17 cellular contexts compared by ENCODE assay signal in the genomic region with DNA sequence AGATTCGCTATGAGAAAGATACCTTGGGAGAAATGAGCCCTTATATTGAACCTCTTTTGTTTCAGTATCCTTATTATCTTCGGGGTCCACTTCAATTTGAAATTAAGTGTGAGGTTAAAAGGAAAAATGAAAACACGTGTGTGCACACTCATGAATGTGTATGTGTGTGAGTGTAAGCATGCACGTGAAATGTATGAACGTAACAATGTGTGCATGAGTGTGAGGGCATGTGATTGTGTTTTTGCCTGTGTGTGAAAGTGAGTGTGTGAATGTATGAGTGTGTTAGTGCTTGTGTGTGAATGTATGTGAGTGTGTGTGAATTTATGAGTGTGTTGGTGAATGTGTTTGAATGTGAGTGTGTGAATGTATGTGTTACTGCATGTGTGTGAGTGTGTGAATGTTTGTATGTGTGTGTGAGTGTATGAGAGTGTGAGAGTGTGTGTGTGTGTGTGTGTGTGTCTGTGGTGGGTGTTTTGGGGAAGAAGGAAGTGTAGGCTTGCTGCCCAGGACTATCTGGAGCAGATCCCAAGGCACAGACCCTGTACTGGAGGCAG.
"Had no signal": no experiment of that assay in that cellular context is flagged by ENCODE, and none has a peak within 500 bp of the region (broad histone marks: within the 10 kb centered on the region; RNA-seq: fewer than 3 reads in every experiment).

No MANE protein-coding gene starts in this region.

- H3K9me3 Mint-ChIP-seq: natural killer cell had no signal

- ATAC-seq: effector memory CD8-positive, alpha-beta T cell; left lobe of liver; pancreas; sciatic nerve; stimulated activated naive CD8-positive, alpha-beta T cell treated with anti-CD3 and anti-CD28 coated beads, Interleukin-15, amount 100 ng/mL, for 72 hours had no signal

- H3K4me3 Mint-ChIP-seq: effector memory CD8-positive, alpha-beta T cell; immature natural killer cell; memory B cell; natural killer cell; stimulated activated naive CD8-positive, alpha-beta T cell treated with anti-CD3 and anti-CD28 coated beads, Interleukin-15, amount 100 ng/mL, for 72 hours had no signal

- H3K36me3 Mint-ChIP-seq: immature natural killer cell, memory B cell, natural killer cell had no signal

- DNase-seq: cortex of kidney; effector memory CD8-positive, alpha-beta T cell; hypothalamus; immature natural killer cell; natural killer cell; pancreas; retina; stimulated activated CD4-positive, alpha-beta T cell treated with anti-CD3 and anti-CD28 coated beads, Interleukin-12 subunit alpha, Interleukin-12 subunit beta, amount 100 ng/mL, for 4 hours; stimulated activated CD4-positive, alpha-beta T cell treated with anti-CD3 and anti-CD28 coated beads, Interleukin-1b, Interleukin-23, amount 100 ng/mL, for 48 hours; stimulated activated CD4-positive, alpha-beta T cell treated with anti-CD3 and anti-CD28 coated beads, Interleukin-4, amount 100 ng/mL, for 1 hour; stimulated activated CD8-positive, alpha-beta memory T cell treated with anti-CD3 and anti-CD28 coated beads, Interleukin-4, amount 100 ng/mL, for 48 hours; stimulated activated naive CD4-positive, alpha-beta T cell; stimulated activated naive CD8-positive, alpha-beta T cell treated with anti-CD3 and anti-CD28 coated beads, Interleukin-15, amount 100 ng/mL, for 72 hours; transverse colon had no signal

- H3K4me1 Mint-ChIP-seq: immature natural killer cell; memory B cell; natural killer cell; stimulated activated naive CD8-positive, alpha-beta T cell treated with anti-CD3 and anti-CD28 coated beads, Interleukin-15, amount 100 ng/mL, for 72 hours had no signal

- H3K27ac Mint-ChIP-seq: immature natural killer cell; memory B cell; natural killer cell; stimulated activated naive CD8-positive, alpha-beta T cell treated with anti-CD3 and anti-CD28 coated beads, Interleukin-15, amount 100 ng/mL, for 72 hours had no signal
